Comparison of ENCODE assay signal across 17 cellular contexts in genomic region chr9:120696551-120697230, GRCh38. TPM values are rescaled to one million over a fixed set of nuclear protein-coding genes. Genes with fewer than 3 reads are reported as not detected.
DNase-seq lines count a peak whose midpoint lies in the region; ATAC-seq and TF ChIP-seq lines count a peak whose summit lies in the region.
"Had no signal": no experiment of that assay in that cellular context is flagged by ENCODE, and none has a peak within 500 bp of the region (broad histone marks: within the 10 kb centered on the region; RNA-seq: fewer than 3 reads in every experiment).

No MANE protein-coding gene starts in this region.

- H3K27me3 ChIP-seq in neutrophil: no peaks in the 10 kb centered on the region
- H3K27me3 ChIP-seq: suprapubic skin had no signal

- DNase-seq in EH (ENCODE audit: low read depth) (peak; percentile 18), LHCN-M2 (ENCODE audit: low read depth) (peak; percentile 44), dermis blood vessel endothelial cell (peak; percentile 12)
- DNase-seq: activated CD4-positive, alpha-beta T cell treated with anti-CD3 and anti-CD28 coated beads for 1 hour; Kasumi-1; natural killer cell; NCI-H1417 treated with DMSO at 0.1 percent for 48 hours; NCI-H774; posterior cingulate gyrus; stimulated activated CD4-positive, alpha-beta T cell treated with anti-CD3 and anti-CD28 coated beads, Interleukin-4, amount 100 ng/mL, for 24 hours; T1000 had no signal

- H3K4me3 ChIP-seq in neutrophil (ENCODE audit: low read depth in 1 of 2, low read length in 1 of 2): no peak overlapping the region
- H3K4me3 ChIP-seq: skin epidermis, suprapubic skin had no signal

- H3K27ac ChIP-seq in neutrophil: peak overlapping the region; percentile 61
- H3K27ac ChIP-seq: suprapubic skin had no signal

- no peaks in the 10 kb centered on the region for H3K9me3 ChIP-seq in neutrophil
- H3K9me3 ChIP-seq: suprapubic skin had no signal

- ATAC-seq in GM21367 (IDR thresholded peaks at IDR 0.05; ENCODE audit: unreplicated experiment): no peak
- ATAC-seq in GM19035 (IDR thresholded peaks at IDR 0.05; ENCODE audit: unreplicated experiment): no peak
- no peak for ATAC-seq in GM19328 (IDR thresholded peaks at IDR 0.05; ENCODE audit: unreplicated experiment)
- ATAC-seq: natural killer cell had no signal

- H3K36me3 ChIP-seq in neutrophil: peaks cover 41% of the 10 kb centered on the region
- H3K36me3 ChIP-seq: suprapubic skin had no signal

- TF ChIP-seq CTCF in neutrophil (IDR thresholded peaks at IDR 0.05): no peak

- peaks cover 74 to 93% of the 10 kb centered on the region in 2 experiments for H3K4me1 ChIP-seq in neutrophil (ENCODE audit: control insufficient read depth in 1 of 2, insufficient read depth in 1 of 2, low read depth in 1 of 2, low read length in 1 of 2)

RNA-seq across cellular contexts. Expression of gene MEGF9, which starts 17.6 kb away (rescaled TPM):
- 7.5 and 9.4 TPM in 2 replicates for total RNA-seq in LHCN-M2 (2014; rRNA removed)
- 6.2 TPM for polyA plus RNA-seq in LHCN-M2 (2012)
- 8.7 and 9.7 TPM in 2 replicates for total RNA-seq in dermis blood vessel endothelial cell
